ENCODE assay signal across 8 cellular contexts in the genomic region with DNA sequence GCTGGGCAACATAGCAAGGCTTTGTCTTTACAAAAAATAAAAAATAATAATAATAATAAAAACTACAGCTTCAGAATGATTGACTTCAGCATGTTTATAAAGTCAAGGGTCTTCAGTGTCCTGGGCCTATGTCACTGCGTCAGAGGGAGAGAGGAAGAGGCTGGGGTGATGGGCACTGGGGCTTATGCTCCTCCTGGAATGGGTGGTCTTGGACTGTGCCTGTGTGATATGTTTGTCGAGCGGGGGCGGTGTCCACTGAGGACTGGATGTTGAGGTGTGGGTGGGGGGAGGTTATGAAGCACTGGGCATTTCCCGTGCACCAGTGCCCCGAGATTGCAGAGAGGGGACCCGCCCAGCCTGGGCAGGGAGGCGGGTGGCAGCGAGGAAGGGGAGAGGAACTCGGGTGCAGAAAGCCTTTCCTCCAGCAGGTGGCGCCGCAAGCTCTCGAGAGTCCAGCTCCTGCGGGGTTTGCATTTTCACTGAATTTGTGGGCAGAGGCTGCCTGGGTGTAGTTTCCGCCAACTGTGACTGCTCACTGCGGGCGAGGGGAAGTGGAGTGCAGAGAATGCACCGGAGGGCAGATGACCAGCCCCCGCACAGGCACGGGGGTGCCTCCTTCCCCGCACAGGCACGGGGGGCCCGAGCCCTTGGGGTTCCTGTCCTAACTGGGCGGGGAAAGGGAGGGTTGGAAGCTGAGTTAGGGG.
A peak's percentile ranks its signal among the peaks of the same experiment; 100 is the strongest.
DNase-seq lines count a peak whose midpoint lies in the region; ATAC-seq, FAIRE-seq and TF ChIP-seq lines count a peak whose summit lies in the region.

No MANE protein-coding gene starts in this region.

- H3K27ac ChIP-seq in C4-2B, result no peak overlapping the region
- H3K27ac ChIP-seq in lower lobe of right lung, result peak overlapping the region; percentile 63

- no peaks in the 10 kb centered on the region for H3K36me3 ChIP-seq in lower lobe of right lung

- H3K4me1 ChIP-seq in lower lobe of right lung, result peaks cover 21% of the 10 kb centered on the region

- H3K9me3 ChIP-seq in lower lobe of right lung, result no peaks in the 10 kb centered on the region

- peak overlapping the region; percentile 34 for H3K4me3 ChIP-seq in lower lobe of right lung

- TF ChIP-seq CTCF in C4-2B (conservative IDR thresholded peaks at IDR 0.05) (peak; percentile 95), lower lobe of right lung (IDR thresholded peaks at IDR 0.05) (peak; percentile 97)

- DNase-seq in GM19239 (ENCODE audit: insufficient read length, low spot score) (peak; percentile 84), NCI-H526 treated with DMSO at 0.1 percent for 48 hours (lab: John Stamatoyannopoulos, UW) (peak; percentile 69), dermis microvascular lymphatic vessel endothelial cell (ENCODE audit: low read depth in 2 of 2) (peak; percentile 81 to 84), lower lobe of right lung (peak; percentile 95)
- DNase-seq in activated CD4-positive, alpha-beta T cell treated with anti-CD3 and anti-CD28 coated beads, Interleukin-2, amount 50 U/mL, for 1 hour, result peak; percentile 98
- DNase-seq in stimulated activated CD4-positive, alpha-beta T cell treated with anti-CD3 and anti-CD28 coated beads, TNF-alpha, amount 100 ng/mL, for 48 hours (ENCODE audit: low read depth in 3 of 3), result peak; percentile 88 to 98 (median 96)

- ATAC-seq in HG03520 (IDR thresholded peaks at IDR 0.05; ENCODE audit: unreplicated experiment), result peak; percentile 70
- peak; percentile 90 to 93 for ATAC-seq in lower lobe of right lung

- peak; percentile 97 for FAIRE-seq in GM19239 (lab: Jason Lieb, UNC)

- no peaks in the 10 kb centered on the region for H3K27me3 ChIP-seq in lower lobe of right lung (ENCODE audit: low read depth)

- intact Hi-C loops in lower lobe of right lung (cut with DNase I), result no loop called here
